Comparison of ENCODE assay signal across 1 cellular context in the genomic region with DNA sequence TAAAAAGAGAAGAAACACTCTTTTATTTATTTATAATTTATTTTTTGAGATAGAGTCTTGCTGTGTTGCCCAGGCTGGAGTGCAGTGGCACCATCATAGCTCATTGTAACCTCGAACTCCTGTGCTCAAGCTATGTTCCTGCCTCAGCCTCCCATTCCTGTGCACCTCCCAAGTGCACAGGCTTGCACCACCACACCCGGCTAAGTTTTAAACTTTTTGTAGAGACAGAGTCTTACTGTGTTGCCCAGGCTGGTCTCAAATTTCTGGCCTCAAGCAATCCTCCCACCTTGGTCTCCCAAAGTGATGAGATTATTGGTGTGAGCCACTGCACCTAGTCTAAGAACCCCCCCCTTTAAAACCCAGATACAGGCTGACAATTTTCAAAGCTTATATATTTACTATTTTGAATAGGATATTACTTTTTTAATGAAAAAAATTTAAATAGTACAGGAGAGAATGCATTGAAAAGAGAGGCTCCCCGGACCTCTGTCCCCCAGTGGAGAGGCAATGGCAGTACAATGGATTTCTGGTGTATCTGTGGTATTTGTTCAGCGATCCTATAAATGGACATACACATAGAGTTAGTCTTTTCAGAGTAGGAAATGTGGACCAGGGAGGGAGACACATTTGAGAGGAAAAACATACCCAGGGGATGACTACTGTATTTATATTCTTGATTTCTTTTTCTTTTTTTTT.
TF ChIP-seq lines count a peak whose summit lies in the region.

No MANE protein-coding gene starts in this region.

TF ChIP-seq in IMR-90, 13 proteins besides CTCF, POLR2A, EP300 and RAD21:
- no peak for TF ChIP-seq MAFK (IDR thresholded peaks at IDR 0.05; ENCODE audit: low read depth, low read length)
- no peak for TF ChIP-seq NFE2L2 (IDR thresholded peaks at IDR 0.05; ENCODE audit: low read depth, low read length)
- TF ChIP-seq FOS (IDR thresholded peaks at IDR 0.05; ENCODE audit: low read depth, low read length), result no peak
- TF ChIP-seq CEBPB (IDR thresholded peaks at IDR 0.05; ENCODE audit: low read depth, low read length), result no peak
- TF ChIP-seq MXI1 (IDR thresholded peaks at IDR 0.05; ENCODE audit: borderline replicate concordance, low read depth, low read length), result no peak
- TF ChIP-seq BHLHE40 (IDR thresholded peaks at IDR 0.05; ENCODE audit: low read depth, low read length), result no peak
- TF ChIP-seq RFX5 (IDR thresholded peaks at IDR 0.05; ENCODE audit: low read depth, low read length), result no peak
- TF ChIP-seq, protein P1, sequence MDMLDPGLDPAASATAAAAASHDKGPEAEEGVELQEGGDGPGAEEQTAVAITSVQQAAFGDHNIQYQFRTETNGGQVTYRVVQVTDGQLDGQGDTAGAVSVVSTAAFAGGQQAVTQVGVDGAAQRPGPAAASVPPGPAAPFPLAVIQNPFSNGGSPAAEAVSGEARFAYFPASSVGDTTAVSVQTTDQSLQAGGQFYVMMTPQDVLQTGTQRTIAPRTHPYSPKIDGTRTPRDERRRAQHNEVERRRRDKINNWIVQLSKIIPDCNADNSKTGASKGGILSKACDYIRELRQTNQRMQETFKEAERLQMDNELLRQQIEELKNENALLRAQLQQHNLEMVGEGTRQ (IDR thresholded peaks at IDR 0.05; ENCODE audit: low read depth, low read length), result no peak
- TF ChIP-seq, protein P2, sequence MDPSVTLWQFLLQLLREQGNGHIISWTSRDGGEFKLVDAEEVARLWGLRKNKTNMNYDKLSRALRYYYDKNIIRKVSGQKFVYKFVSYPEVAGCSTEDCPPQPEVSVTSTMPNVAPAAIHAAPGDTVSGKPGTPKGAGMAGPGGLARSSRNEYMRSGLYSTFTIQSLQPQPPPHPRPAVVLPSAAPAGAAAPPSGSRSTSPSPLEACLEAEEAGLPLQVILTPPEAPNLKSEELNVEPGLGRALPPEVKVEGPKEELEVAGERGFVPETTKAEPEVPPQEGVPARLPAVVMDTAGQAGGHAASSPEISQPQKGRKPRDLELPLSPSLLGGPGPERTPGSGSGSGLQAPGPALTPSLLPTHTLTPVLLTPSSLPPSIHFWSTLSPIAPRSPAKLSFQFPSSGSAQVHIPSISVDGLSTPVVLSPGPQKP (IDR thresholded peaks at IDR 0.05; ENCODE audit: borderline replicate concordance, low read depth, low read length), result no peak
- TF ChIP-seq CHD1 (IDR thresholded peaks at IDR 0.05; ENCODE audit: low read depth, low read length), result no peak
- no peak for TF ChIP-seq SMC3 (IDR thresholded peaks at IDR 0.05; ENCODE audit: low read depth, low read length)
- TF ChIP-seq RCOR1 (IDR thresholded peaks at IDR 0.05; ENCODE audit: insufficient replicate concordance, low read length), result no peak
- TF ChIP-seq MAZ (IDR thresholded peaks at IDR 0.05; ENCODE audit: borderline replicate concordance, low read depth, low read length), result no peak
